Comparison of ENCODE assay signal across 30 cellular contexts in the genomic region with DNA sequence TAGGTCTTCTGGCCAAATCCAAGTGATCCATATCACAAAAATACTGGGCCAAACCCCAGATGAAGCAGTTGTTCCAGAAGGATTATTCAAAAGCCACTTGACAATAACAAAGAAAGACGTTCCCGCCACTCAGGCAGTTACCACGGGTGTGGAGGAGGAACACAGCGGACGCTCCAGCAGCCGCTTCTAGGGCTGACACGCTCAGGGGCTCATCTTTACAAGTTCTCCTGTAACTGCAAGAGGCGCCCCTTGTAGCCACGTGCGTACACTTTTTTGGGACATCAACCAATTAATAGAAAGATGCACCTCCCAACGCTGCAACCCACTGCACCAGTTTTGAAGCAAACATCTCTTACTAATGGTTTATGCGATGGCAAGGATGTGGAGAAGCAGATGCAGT.
"Had no signal": no experiment of that assay in that cellular context is flagged by ENCODE, and none has a peak within 500 bp of the region (broad histone marks: within the 10 kb centered on the region; RNA-seq: fewer than 3 reads in every experiment).

No MANE protein-coding gene starts in this region.

- H3K9ac ChIP-seq: SK-N-SH had no signal

- DNase-seq: activated B cell treated with CpG ODN at 0.5 μM for 24 hours; activated CD4-positive, alpha-beta T cell treated with anti-CD3 and anti-CD28 coated beads for 4 hours; activated CD4-positive, CD25-positive, alpha-beta regulatory T cell treated with anti-CD3 and anti-CD28 coated beads, Interleukin-2, amount 50 U/mL, for 72 hours; activated CD8-positive, alpha-beta T cell treated with anti-CD3 and anti-CD28 coated beads for 36 hours; activated gamma-delta T cell treated with Interleukin-2 at 50 U/mL for 16 hours; activated naive CD4-positive, alpha-beta T cell treated with anti-CD3 and anti-CD28 coated beads for 36 hours; activated T-cell treated with anti-CD3 and anti-CD28 coated beads, Interleukin-2, amount 50 U/mL, for 1 hour; activated T-cell treated with anti-CD3 and anti-CD28 coated beads, Interleukin-2, amount 50 U/mL, for 72 hours; amniotic stem cell; brain microvascular endothelial cell; central memory CD4-positive, alpha-beta T cell; Karpas-422; KBM-7; NCI-H1105 treated with DMSO at 0.1 percent for 48 hours; NCI-H1436; NCI-H1694 treated with DMSO at 0.1 percent for 48 hours; NCI-H2029; NCI-H2171 treated with DMSO at 0.1 percent for 48 hours; NCI-H2227 treated with DMSO at 0.1 percent for 48 hours; NCI-H446; NCI-H510A treated with DMSO at 0.1 percent for 48 hours; NCI-H526 treated with DMSO at 0.1 percent for 48 hours; SHP77 treated with DMSO at 0.1 percent for 48 hours; SK-N-SH had no signal

- H3K27me3 ChIP-seq: brain microvascular endothelial cell, SJSA1 had no signal

- H3K4me1 Mint-ChIP-seq: activated B cell treated with CpG ODN at 0.5 μM for 24 hours; activated T-helper 17 cell treated with anti-CD3 and anti-CD28 coated beads, Interleukin-2, amount 50 U/mL, for 72 hours had no signal

- H3K4me3 Mint-ChIP-seq: activated B cell treated with CpG ODN at 0.5 μM for 24 hours; activated CD8-positive, alpha-beta T cell treated with anti-CD3 and anti-CD28 coated beads for 36 hours; activated naive CD4-positive, alpha-beta T cell treated with anti-CD3 and anti-CD28 coated beads for 36 hours; activated T-cell treated with anti-CD3 and anti-CD28 coated beads, Interleukin-2, amount 50 U/mL, for 72 hours; activated T-helper 17 cell treated with anti-CD3 and anti-CD28 coated beads, Interleukin-2, amount 50 U/mL, for 72 hours; T-helper 1 cell treated with Interleukin-12 subunit alpha and Interleukin-12 subunit beta and Interleukin-4 antibody, amounts not matched to agents 30 μg/mL and 1 μg/mL, for 36 hours; T-helper 2 cell treated with Interferon-gamma antibody and Interleukin-4, amounts not matched to agents 5 μg/mL and 100 μg/mL, for 36 hours had no signal

- H3K27ac ChIP-seq: brain microvascular endothelial cell, SJSA1 had no signal

- H3K9me3 ChIP-seq: SJSA1, SK-N-SH had no signal

- H3K4me2 ChIP-seq: SK-N-SH had no signal

- H3K27me3 Mint-ChIP-seq: activated CD8-positive, alpha-beta T cell treated with anti-CD3 and anti-CD28 coated beads for 36 hours; activated T-helper 17 cell treated with anti-CD3 and anti-CD28 coated beads, Interleukin-2, amount 50 U/mL, for 72 hours had no signal

- ATAC-seq: activated CD8-positive, alpha-beta T cell treated with anti-CD3 and anti-CD28 coated beads for 36 hours; activated naive CD4-positive, alpha-beta T cell treated with anti-CD3 and anti-CD28 coated beads, Interleukin-2, amount 50 U/mL, for 72 hours; activated T-cell treated with anti-CD3 and anti-CD28 coated beads, Interleukin-2, amount 50 U/mL, for 72 hours; activated T-helper 17 cell treated with anti-CD3 and anti-CD28 coated beads, Interleukin-2, amount 50 U/mL, for 72 hours; Panc1 had no signal

- H3K4me3 ChIP-seq: SJSA1 had no signal

- H3K36me3 ChIP-seq: brain microvascular endothelial cell, SJSA1 had no signal

- H3K4me1 ChIP-seq: SJSA1 had no signal

- H3K36me3 Mint-ChIP-seq: activated naive CD4-positive, alpha-beta T cell treated with anti-CD3 and anti-CD28 coated beads, Interleukin-2, amount 50 U/mL, for 72 hours had no signal

- H3K27ac Mint-ChIP-seq: activated B cell treated with CpG ODN at 0.5 μM for 24 hours; activated CD8-positive, alpha-beta T cell treated with anti-CD3 and anti-CD28 coated beads for 36 hours; activated naive CD4-positive, alpha-beta T cell treated with anti-CD3 and anti-CD28 coated beads for 36 hours; activated naive CD4-positive, alpha-beta T cell treated with anti-CD3 and anti-CD28 coated beads, Interleukin-2, amount 50 U/mL, for 72 hours; activated T-cell treated with anti-CD3 and anti-CD28 coated beads, Interleukin-2, amount 50 U/mL, for 72 hours; activated T-helper 17 cell treated with anti-CD3 and anti-CD28 coated beads, Interleukin-2, amount 50 U/mL, for 72 hours; T-helper 1 cell treated with Interleukin-12 subunit alpha and Interleukin-12 subunit beta and Interleukin-4 antibody, amounts not matched to agents 30 μg/mL and 1 μg/mL, for 36 hours; T-helper 2 cell treated with Interferon-gamma antibody and Interleukin-4, amounts not matched to agents 5 μg/mL and 100 μg/mL, for 36 hours had no signal

- H3K9me3 Mint-ChIP-seq: activated B cell treated with CpG ODN at 0.5 μM for 24 hours; activated CD8-positive, alpha-beta T cell treated with anti-CD3 and anti-CD28 coated beads for 36 hours; activated naive CD4-positive, alpha-beta T cell treated with anti-CD3 and anti-CD28 coated beads for 36 hours; activated naive CD4-positive, alpha-beta T cell treated with anti-CD3 and anti-CD28 coated beads, Interleukin-2, amount 50 U/mL, for 72 hours; activated T-helper 17 cell treated with anti-CD3 and anti-CD28 coated beads, Interleukin-2, amount 50 U/mL, for 72 hours; T-helper 1 cell treated with Interleukin-12 subunit alpha and Interleukin-12 subunit beta and Interleukin-4 antibody, amounts not matched to agents 30 μg/mL and 1 μg/mL, for 36 hours; T-helper 2 cell treated with Interferon-gamma antibody and Interleukin-4, amounts not matched to agents 5 μg/mL and 100 μg/mL, for 36 hours had no signal
